In the genomic region with DNA sequence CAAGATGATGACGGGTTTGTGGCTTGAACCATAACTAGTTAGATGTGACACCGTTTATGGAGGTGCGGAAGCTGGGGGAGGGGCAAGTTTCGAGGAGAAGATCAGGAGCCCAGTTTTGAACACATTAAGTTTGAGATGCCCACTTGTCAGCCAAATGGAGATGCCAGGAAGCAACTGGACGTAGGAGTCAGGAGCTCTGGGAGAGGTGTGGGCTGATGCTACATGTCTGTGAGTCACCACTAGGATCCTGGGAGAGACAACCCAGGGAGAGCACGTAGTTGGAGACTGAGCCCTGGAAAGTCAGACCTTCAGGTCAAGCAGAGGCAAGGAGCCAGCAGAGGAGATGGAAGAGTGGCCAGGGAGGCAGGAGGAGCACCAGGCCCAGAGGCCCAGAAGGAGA, we compare ENCODE assay signal across 11 cellular contexts. TPM values are rescaled to one million over a fixed set of nuclear protein-coding genes. Genes with fewer than 3 reads are reported as not detected.
A peak's percentile ranks its signal among the peaks of the same experiment; 100 is the strongest.
DNase-seq lines count a peak whose midpoint lies in the region; ATAC-seq and TF ChIP-seq lines count a peak whose summit lies in the region.
"Had no signal": no experiment of that assay in that cellular context is flagged by ENCODE, and none has a peak within 500 bp of the region (broad histone marks: within the 10 kb centered on the region; RNA-seq: fewer than 3 reads in every experiment).

No MANE protein-coding gene starts in this region.

- peaks cover 0 to 13% of the 10 kb centered on the region in 2 donors for H3K4me1 ChIP-seq in uterus

- no peaks in the 10 kb centered on the region for H3K9me3 Mint-ChIP-seq in natural killer cell treated with Interleukin-12 subunit alpha and Interleukin-12 subunit beta and Interleukin-15 and Interleukin-18, amount 100 ng/mL, for 72 hours
- no peaks in the 10 kb centered on the region for H3K9me3 Mint-ChIP-seq in natural killer cell
- no peaks in the 10 kb centered on the region for H3K9me3 Mint-ChIP-seq in activated T-helper 1 cell treated with anti-CD3 and anti-CD28 coated beads, Interleukin-12 subunit alpha, Interleukin-12 subunit beta, Interleukin-2, Interleukin-4 antibody, amounts not matched to agents 30 ng/mL and 10 ng/mL and 1 ng/mL, durations not matched to agents 14 hours and 24 hours and 36 hours
- H3K9me3 Mint-ChIP-seq: CD4-positive, alpha-beta T cell had no signal

- TF ChIP-seq CTCF in natural killer cell (IDR thresholded peaks at IDR 0.05) (no peak), fibroblast of mammary gland (conservative IDR thresholded peaks at IDR 0.05; ENCODE audit: control insufficient read depth, insufficient read depth, low read depth, low read length) (no peak), uterus (IDR thresholded peaks at IDR 0.05) (no peak)

- intact Hi-C loops in natural killer cell (cut with micrococcal nuclease), result no loop called here
- intact Hi-C loops in activated T-helper 1 cell treated with anti-CD3 and anti-CD28 coated beads, Interleukin-12 subunit alpha, Interleukin-12 subunit beta, Interleukin-2, Interleukin-4 antibody, amounts not matched to agents 30 ng/mL and 10 ng/mL and 1 ng/mL, durations not matched to agents 14 hours and 24 hours and 36 hours (cut with micrococcal nuclease), result loop anchor here (5.0 kb wide), 2 partner anchors 40 to 115 kb away; a partner anchor contains a TSS
- intact Hi-C loops in uterus (cut with DNase I; ENCODE audit: low total_unique reads), result no loop called here

- H3K27me3 Mint-ChIP-seq in natural killer cell treated with Interleukin-12 subunit alpha and Interleukin-12 subunit beta and Interleukin-15 and Interleukin-18, amount 100 ng/mL, for 72 hours, result no peaks in the 10 kb centered on the region
- H3K27me3 Mint-ChIP-seq in natural killer cell (ENCODE audit: low read depth in 2 of 2), result no peaks in the 10 kb centered on the region
- H3K27me3 Mint-ChIP-seq in activated T-helper 1 cell treated with anti-CD3 and anti-CD28 coated beads, Interleukin-12 subunit alpha, Interleukin-12 subunit beta, Interleukin-2, Interleukin-4 antibody, amounts not matched to agents 30 ng/mL and 10 ng/mL and 1 ng/mL, durations not matched to agents 14 hours and 24 hours and 36 hours (ENCODE audit: insufficient read depth), result no peaks in the 10 kb centered on the region
- H3K27me3 Mint-ChIP-seq: CD4-positive, alpha-beta T cell had no signal

- ATAC-seq in natural killer cell treated with Interleukin-12 subunit alpha and Interleukin-12 subunit beta and Interleukin-15 and Interleukin-18, amount 100 ng/mL, for 72 hours, result no peak
- no peak for ATAC-seq in natural killer cell
- no peak for ATAC-seq in esophagus mucosa

- no peak for DNase-seq in natural killer cell treated with Interleukin-12 subunit alpha and Interleukin-12 subunit beta and Interleukin-15 and Interleukin-18, amount 100 ng/mL, for 72 hours (ENCODE audit: low spot score)
- DNase-seq in natural killer cell (no peak), fibroblast of mammary gland (ENCODE audit: low read depth) (peak; percentile 96), uterus (peak; percentile 61 to 68), GDM1 (lab: John Stamatoyannopoulos, UW) (no peak), CD1c-positive myeloid dendritic cell (ENCODE audit: extremely low spot score) (no peak)
- no peak for DNase-seq in activated T-helper 1 cell treated with anti-CD3 and anti-CD28 coated beads, Interleukin-12 subunit alpha, Interleukin-12 subunit beta, Interleukin-2, Interleukin-4 antibody, amounts not matched to agents 30 ng/mL and 10 ng/mL and 1 ng/mL, durations not matched to agents 14 hours and 24 hours and 36 hours (ENCODE audit: low spot score)
- DNase-seq: activated effector memory CD4-positive, alpha-beta T cell treated with anti-CD3 and anti-CD28 coated beads, Interleukin-2, amount 50 U/mL, for 16 hours; CD4-positive, alpha-beta T cell; naive B cell had no signal

- H3K4me3 ChIP-seq in fibroblast of mammary gland (ENCODE audit: control insufficient read depth, low read depth, low read length) (no peak overlapping the region), uterus (no peak overlapping the region)

- no peaks in the 10 kb centered on the region for H3K27me3 ChIP-seq in uterus

- H3K36me3 ChIP-seq in uterus, result no peaks in the 10 kb centered on the region

- peak overlapping the region; percentile 15 to 19 for H3K27ac Mint-ChIP-seq in natural killer cell treated with Interleukin-12 subunit alpha and Interleukin-12 subunit beta and Interleukin-15 and Interleukin-18, amount 100 ng/mL, for 72 hours
- H3K27ac Mint-ChIP-seq in natural killer cell, result no peak overlapping the region
- H3K27ac Mint-ChIP-seq in activated T-helper 1 cell treated with anti-CD3 and anti-CD28 coated beads, Interleukin-12 subunit alpha, Interleukin-12 subunit beta, Interleukin-2, Interleukin-4 antibody, amounts not matched to agents 30 ng/mL and 10 ng/mL and 1 ng/mL, durations not matched to agents 14 hours and 24 hours and 36 hours, result peak overlapping the region; percentile 81
- H3K27ac Mint-ChIP-seq: CD4-positive, alpha-beta T cell had no signal

- H3K9me3 ChIP-seq in uterus, result no peaks in the 10 kb centered on the region

- peaks cover 21 to 32% of the 10 kb centered on the region in 2 donors for H3K4me1 Mint-ChIP-seq in natural killer cell treated with Interleukin-12 subunit alpha and Interleukin-12 subunit beta and Interleukin-15 and Interleukin-18, amount 100 ng/mL, for 72 hours (ENCODE audit: low read depth in 2 of 2)
- H3K4me1 Mint-ChIP-seq in natural killer cell, result no peaks in the 10 kb centered on the region
- H3K4me1 Mint-ChIP-seq in activated T-helper 1 cell treated with anti-CD3 and anti-CD28 coated beads, Interleukin-12 subunit alpha, Interleukin-12 subunit beta, Interleukin-2, Interleukin-4 antibody, amounts not matched to agents 30 ng/mL and 10 ng/mL and 1 ng/mL, durations not matched to agents 14 hours and 24 hours and 36 hours (ENCODE audit: low read depth), result peaks cover 38% of the 10 kb centered on the region
- H3K4me1 Mint-ChIP-seq: naive B cell had no signal

- H3K27ac ChIP-seq in uterus, result peak overlapping the region in 1 of 2 donors; percentile 73

- H3K4me3 Mint-ChIP-seq in natural killer cell treated with Interleukin-12 subunit alpha and Interleukin-12 subunit beta and Interleukin-15 and Interleukin-18, amount 100 ng/mL, for 72 hours, result peak overlapping the region; percentile 66
- H3K4me3 Mint-ChIP-seq in natural killer cell, result no peak overlapping the region
- H3K4me3 Mint-ChIP-seq in activated T-helper 1 cell treated with anti-CD3 and anti-CD28 coated beads, Interleukin-12 subunit alpha, Interleukin-12 subunit beta, Interleukin-2, Interleukin-4 antibody, amounts not matched to agents 30 ng/mL and 10 ng/mL and 1 ng/mL, durations not matched to agents 14 hours and 24 hours and 36 hours, result no peak overlapping the region
- H3K4me3 Mint-ChIP-seq: CD4-positive, alpha-beta T cell had no signal

- TF ChIP-seq POLR2A in uterus (IDR thresholded peaks at IDR 0.05), result no peak

- no peaks in the 10 kb centered on the region for H3K36me3 Mint-ChIP-seq in natural killer cell treated with Interleukin-12 subunit alpha and Interleukin-12 subunit beta and Interleukin-15 and Interleukin-18, amount 100 ng/mL, for 72 hours
- no peaks in the 10 kb centered on the region for H3K36me3 Mint-ChIP-seq in natural killer cell
- H3K36me3 Mint-ChIP-seq in activated T-helper 1 cell treated with anti-CD3 and anti-CD28 coated beads, Interleukin-12 subunit alpha, Interleukin-12 subunit beta, Interleukin-2, Interleukin-4 antibody, amounts not matched to agents 30 ng/mL and 10 ng/mL and 1 ng/mL, durations not matched to agents 14 hours and 24 hours and 36 hours (ENCODE audit: low read depth), result peaks cover 3% of the 10 kb centered on the region
- H3K36me3 Mint-ChIP-seq: naive B cell had no signal

RNA-seq across cellular contexts. Expression of a gene that starts 48.8 kb away (rescaled TPM):
- 10 to 100 TPM; 28.7 to 34.7 TPM for total RNA-seq in natural killer cell treated with Interleukin-12 subunit alpha and Interleukin-12 subunit beta and Interleukin-15 and Interleukin-18, amount 100 ng/mL, for 72 hours
- total RNA-seq in natural killer cell (10 to 100 TPM; 22.2 to 35.4 (median 33.7) TPM), uterus (10 to 100 TPM; 14.7 to 66.1 (median 44.4) TPM), esophagus mucosa (20.8 TPM)
- total RNA-seq in activated T-helper 1 cell treated with anti-CD3 and anti-CD28 coated beads, Interleukin-12 subunit alpha, Interleukin-12 subunit beta, Interleukin-2, Interleukin-4 antibody, amounts not matched to agents 30 ng/mL and 10 ng/mL and 1 ng/mL, durations not matched to agents 14 hours and 24 hours and 36 hours, result 30.0 and 31.3 TPM in 2 replicates

Comparison
In these comparisons a context has a peak if more than half of its experiments do, and no peak if none do; other contexts are left out.
1. H3K27ac Mint-ChIP-seq: peak in natural killer cell treated with Interleukin-12 subunit alpha and Interleukin-12 subunit beta and Interleukin-15 and Interleukin-18, amount 100 ng/mL, for 72 hours (2 of 2) and activated T-helper 1 cell treated with anti-CD3 and anti-CD28 coated beads, Interleukin-12 subunit alpha, Interleukin-12 subunit beta, Interleukin-2, Interleukin-4 antibody, amounts not matched to agents 30 ng/mL and 10 ng/mL and 1 ng/mL, durations not matched to agents 14 hours and 24 hours and 36 hours (single experiment); none in natural killer cell (0 of 2).
2. DNase-seq: peak in fibroblast of mammary gland (single experiment) and uterus (2 of 2); none in natural killer cell treated with Interleukin-12 subunit alpha and Interleukin-12 subunit beta and Interleukin-15 and Interleukin-18, amount 100 ng/mL, for 72 hours (single experiment), natural killer cell (single experiment), activated T-helper 1 cell treated with anti-CD3 and anti-CD28 coated beads, Interleukin-12 subunit alpha, Interleukin-12 subunit beta, Interleukin-2, Interleukin-4 antibody, amounts not matched to agents 30 ng/mL and 10 ng/mL and 1 ng/mL, durations not matched to agents 14 hours and 24 hours and 36 hours (single experiment), GDM1 (single experiment) and CD1c-positive myeloid dendritic cell (single experiment).